8 cellular contexts compared by ENCODE assay signal in genomic region chr5:171420429-171421231, GRCh38. TPM values are rescaled to one million over a fixed set of nuclear protein-coding genes. Genes with fewer than 3 reads are reported as not detected.
DNase-seq lines count a peak whose midpoint lies in the region; ATAC-seq, FAIRE-seq and TF ChIP-seq lines count a peak whose summit lies in the region.

No MANE protein-coding gene starts in this region.

- H3K27ac Mint-ChIP-seq in memory B cell: no peak overlapping the region

- peak overlapping the region; percentile 86 for H3K4me3 Mint-ChIP-seq in memory B cell

- peak; percentile 52 for DNase-seq in COLO668 (lab: John Stamatoyannopoulos, UW; ENCODE audit: unreplicated experiment)
- DNase-seq in NCI-H2196 (lab: John Stamatoyannopoulos, UW; ENCODE audit: unreplicated experiment): peak; percentile 80
- DNase-seq in effector memory CD4-positive, alpha-beta T cell: no peak
- no peak for DNase-seq in memory B cell (ENCODE audit: low spot score in 2 of 2)
- peak; percentile 69 for DNase-seq in thoracic aorta (ENCODE audit: low spot score)
- no peak for DNase-seq in NCI-H526 treated with DMSO at 0.1 percent for 48 hours (lab: John Stamatoyannopoulos, UW)
- DNase-seq in HTR-8/SVneo (ENCODE audit: insufficient read length, low spot score): no peak

- no peaks in the 10 kb centered on the region for H3K36me3 ChIP-seq in effector memory CD4-positive, alpha-beta T cell (ENCODE audit: control insufficient read depth, insufficient read depth, low read length)
- H3K36me3 ChIP-seq in thoracic aorta: no peaks in the 10 kb centered on the region

- H3K27ac ChIP-seq in effector memory CD4-positive, alpha-beta T cell (ENCODE audit: insufficient read depth, low read length, poor library complexity, severe bottlenecking): no peak overlapping the region
- H3K27ac ChIP-seq in thoracic aorta: no peak overlapping the region

- H3K4me1 ChIP-seq in effector memory CD4-positive, alpha-beta T cell (ENCODE audit: control insufficient read depth, insufficient read depth, low read length, poor library complexity, severe bottlenecking): peaks cover 18% of the 10 kb centered on the region
- peaks cover 14 to 31% of the 10 kb centered on the region in 2 donors for H3K4me1 ChIP-seq in thoracic aorta (ENCODE audit: control insufficient read depth in 1 of 2, low read depth in 2 of 2)

- H3K4me1 Mint-ChIP-seq in memory B cell: peaks cover 6% of the 10 kb centered on the region

- H3K36me3 Mint-ChIP-seq in memory B cell: no peaks in the 10 kb centered on the region

- peak overlapping the region; percentile 38 for H3K4me3 ChIP-seq in effector memory CD4-positive, alpha-beta T cell (ENCODE audit: insufficient read depth, low read depth, low read length, poor library complexity, severe bottlenecking)
- H3K4me3 ChIP-seq in thoracic aorta: peak overlapping the region; percentile 70

- no peaks in the 10 kb centered on the region for H3K9me3 ChIP-seq in effector memory CD4-positive, alpha-beta T cell (ENCODE audit: control insufficient read depth, low read length)
- no peaks in the 10 kb centered on the region for H3K9me3 ChIP-seq in thoracic aorta

- no peak for TF ChIP-seq CTCF in thoracic aorta (IDR thresholded peaks at IDR 0.05)

- no peak for FAIRE-seq in HTR-8/SVneo (lab: Jason Lieb, UNC)

- H3K27me3 ChIP-seq in effector memory CD4-positive, alpha-beta T cell (replicated peaks; ENCODE audit: control insufficient read depth, insufficient read depth, low read length, poor library complexity, severe bottlenecking): peaks cover 17% of the 10 kb centered on the region
- no peaks in the 10 kb centered on the region for H3K27me3 ChIP-seq in thoracic aorta (replicated peaks; ENCODE audit: insufficient read depth)

- no peak for ATAC-seq in memory B cell (ENCODE audit: low read depth)
- peak; percentile 24 for ATAC-seq in thoracic aorta (ENCODE audit: insufficient number of reproducible peaks, low FRiP score, low read depth)
- no peak for ATAC-seq in GM18502 (IDR thresholded peaks at IDR 0.05; ENCODE audit: poor library complexity, unreplicated experiment)

- H3K27me3 Mint-ChIP-seq in memory B cell: peaks cover 1% of the 10 kb centered on the region

- no peaks in the 10 kb centered on the region for H3K9me3 Mint-ChIP-seq in memory B cell

RNA-seq across cellular contexts. Expression of gene FGF18, which starts 1.2 kb away (rescaled TPM):
- total RNA-seq in thoracic aorta: 1 to 10 TPM in 1 of 2 donors, under 1 TPM in 1; 0.81 to 1.6 TPM

RNA-seq across cellular contexts. Expression of gene NPM1, which starts 33.0 kb away (rescaled TPM):
- total RNA-seq in thoracic aorta: 1,000 to 10,000 TPM in 1 of 2 donors, 100 to 1,000 TPM in 1; 453 to 1,895 TPM

Comparison
In these comparisons a context has a peak if more than half of its experiments do, and no peak if none do; other contexts are left out.
1. DNase-seq: peak in COLO668 (single experiment), NCI-H2196 (single experiment) and thoracic aorta (single experiment); none in effector memory CD4-positive, alpha-beta T cell (0 of 3), memory B cell (0 of 2), NCI-H526 treated with DMSO at 0.1 percent for 48 hours (single experiment) and HTR-8/SVneo (single experiment).